In the genomic region with DNA sequence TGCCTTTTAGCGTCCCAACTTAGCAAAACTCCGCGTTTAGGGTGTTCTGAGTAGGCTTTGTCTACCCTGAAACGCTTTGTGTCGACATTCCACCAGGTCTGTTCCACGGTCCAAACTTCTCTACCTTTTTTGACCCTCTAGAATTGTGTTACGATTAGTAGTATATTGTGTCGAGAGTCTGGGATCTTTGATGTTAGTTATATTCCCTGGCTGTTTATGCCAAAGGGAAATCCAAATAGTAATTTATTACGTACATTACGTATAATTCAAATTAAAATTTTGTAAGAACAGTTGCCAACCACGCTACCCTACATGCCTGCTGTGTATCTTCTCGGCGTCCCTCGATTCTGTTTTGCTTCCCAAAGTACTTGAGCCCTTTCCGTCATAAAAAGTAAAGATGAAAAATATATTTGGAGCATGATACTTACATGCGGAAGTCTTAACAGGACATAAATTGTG, we compare ENCODE assay signal across 8 cellular contexts. TPM values are rescaled to one million over a fixed set of nuclear protein-coding genes. Genes with fewer than 3 reads are reported as not detected.
DNase-seq lines count a peak whose midpoint lies in the region; TF ChIP-seq lines count a peak whose summit lies in the region.

No MANE protein-coding gene starts in this region.

- H3K4me3 ChIP-seq in choroid plexus epithelial cell (ENCODE audit: low read depth, low read length), result peak overlapping the region; percentile 82
- peak overlapping the region; percentile 87 for H3K4me3 ChIP-seq in mononuclear cell (ENCODE audit: low read length)

- peaks cover 21% of the 10 kb centered on the region for H3K4me1 ChIP-seq in mononuclear cell (ENCODE audit: insufficient read depth, low read length)

- TF ChIP-seq CTCF in choroid plexus epithelial cell (conservative IDR thresholded peaks at IDR 0.05; ENCODE audit: low read depth, low read length), result no peak

- peak; percentile 46 for DNase-seq in ELR (ENCODE audit: low read depth)
- peak; percentile 42 for DNase-seq in NCI-H69 (lab: John Stamatoyannopoulos, UW)
- DNase-seq in choroid plexus epithelial cell (ENCODE audit: low read depth), result peak; percentile 34
- DNase-seq in cerebellar cortex (ENCODE audit: low spot score), result no peak
- DNase-seq in SW 1271 (lab: John Stamatoyannopoulos, UW), result no peak
- DNase-seq in cerebellar nuclear complex (lab: John Stamatoyannopoulos, UW), result no peak
- DNase-seq in stimulated activated CD4-positive, alpha-beta T cell treated with anti-CD3 and anti-CD28 coated beads, Interleukin-4, amount 100 ng/mL, for 24 hours, result no peak

- H3K27me3 ChIP-seq in mononuclear cell (ENCODE audit: insufficient read depth, low read length), result no peaks in the 10 kb centered on the region

- H3K9me3 ChIP-seq in mononuclear cell (ENCODE audit: low read depth, low read length), result no peaks in the 10 kb centered on the region

RNA-seq across cellular contexts. Expression of a gene that starts 0.5 kb away (rescaled TPM):
- total RNA-seq in mononuclear cell, result 42.2 TPM

Comparison
In these comparisons a context has a peak if more than half of its experiments do, and no peak if none do; other contexts are left out.
1. DNase-seq: peak in ELR (single experiment), NCI-H69 (single experiment) and choroid plexus epithelial cell (single experiment); none in cerebellar cortex (single experiment), SW 1271 (0 of 2), cerebellar nuclear complex (0 of 2) and stimulated activated CD4-positive, alpha-beta T cell treated with anti-CD3 and anti-CD28 coated beads, Interleukin-4, amount 100 ng/mL, for 24 hours (single experiment).